Comparison of ENCODE assay signal across 20 cellular contexts in genomic region chr11:121587182-121587581, GRCh38.
"Had no signal": no experiment of that assay in that cellular context is flagged by ENCODE, and none has a peak within 500 bp of the region (broad histone marks: within the 10 kb centered on the region; RNA-seq: fewer than 3 reads in every experiment).

No MANE protein-coding gene starts in this region.

- H2AFZ ChIP-seq: parathyroid adenoma had no signal

- H3K27ac ChIP-seq: body of pancreas, epithelial cell of prostate, gastrocnemius medialis, heart left ventricle, neutrophil, parathyroid adenoma, tibial artery had no signal

- H3K27me3 ChIP-seq: body of pancreas, gastrocnemius medialis, heart left ventricle, neutrophil, tibial artery had no signal

- H3K9ac ChIP-seq: parathyroid adenoma had no signal

- H3K79me2 ChIP-seq: parathyroid adenoma had no signal

- H3K4me1 ChIP-seq: body of pancreas, gastrocnemius medialis, parathyroid adenoma, tibial artery had no signal

- H3K27ac Mint-ChIP-seq: activated naive CD4-positive, alpha-beta T cell treated with anti-CD3 and anti-CD28 coated beads for 36 hours; mesothelial cell of epicardium; T-helper 1 cell treated with Interleukin-12 subunit alpha and Interleukin-12 subunit beta and Interleukin-4 antibody, amounts not matched to agents 30 μg/mL and 1 μg/mL, for 36 hours had no signal

- DNase-seq: activated CD4-positive, alpha-beta T cell treated with anti-CD3 and anti-CD28 coated beads for 48 hours; activated naive CD4-positive, alpha-beta T cell treated with anti-CD3 and anti-CD28 coated beads for 36 hours; amniotic stem cell; body of pancreas; central memory CD4-positive, alpha-beta T cell; cortex of kidney; effector memory CD4-positive, alpha-beta T cell; gastrocnemius medialis; heart left ventricle; naive B cell; stimulated activated CD4-positive, alpha-beta T cell treated with anti-CD3 and anti-CD28 coated beads, Interleukin-4, amount 100 ng/mL, for 1 hour; stimulated activated naive CD4-positive, alpha-beta T cell; tibial artery had no signal

- H3K4me3 ChIP-seq: body of pancreas, gastrocnemius medialis, heart left ventricle, lung, tibial artery had no signal

- H3K27me3 Mint-ChIP-seq: naive B cell had no signal

- H3K9me3 Mint-ChIP-seq: activated naive CD4-positive, alpha-beta T cell treated with anti-CD3 and anti-CD28 coated beads for 36 hours; mesothelial cell of epicardium; naive B cell; T-helper 1 cell treated with Interleukin-12 subunit alpha and Interleukin-12 subunit beta and Interleukin-4 antibody, amounts not matched to agents 30 μg/mL and 1 μg/mL, for 36 hours had no signal

- H3K4me1 Mint-ChIP-seq: mesothelial cell of epicardium had no signal

- H3K4me3 Mint-ChIP-seq: activated naive CD4-positive, alpha-beta T cell treated with anti-CD3 and anti-CD28 coated beads for 36 hours; mesothelial cell of epicardium; T-helper 1 cell treated with Interleukin-12 subunit alpha and Interleukin-12 subunit beta and Interleukin-4 antibody, amounts not matched to agents 30 μg/mL and 1 μg/mL, for 36 hours had no signal

- H3K36me3 ChIP-seq: gastrocnemius medialis had no signal

- H3K9me3 ChIP-seq: body of pancreas, gastrocnemius medialis, heart left ventricle, tibial artery had no signal

- ATAC-seq: body of pancreas, gastrocnemius medialis, heart left ventricle, SK-N-SH treated with all-trans-retinoic acid at 6 μM for 48 hours had no signal
